Comparison of ENCODE assay signal across 32 cellular contexts in the genomic region with DNA sequence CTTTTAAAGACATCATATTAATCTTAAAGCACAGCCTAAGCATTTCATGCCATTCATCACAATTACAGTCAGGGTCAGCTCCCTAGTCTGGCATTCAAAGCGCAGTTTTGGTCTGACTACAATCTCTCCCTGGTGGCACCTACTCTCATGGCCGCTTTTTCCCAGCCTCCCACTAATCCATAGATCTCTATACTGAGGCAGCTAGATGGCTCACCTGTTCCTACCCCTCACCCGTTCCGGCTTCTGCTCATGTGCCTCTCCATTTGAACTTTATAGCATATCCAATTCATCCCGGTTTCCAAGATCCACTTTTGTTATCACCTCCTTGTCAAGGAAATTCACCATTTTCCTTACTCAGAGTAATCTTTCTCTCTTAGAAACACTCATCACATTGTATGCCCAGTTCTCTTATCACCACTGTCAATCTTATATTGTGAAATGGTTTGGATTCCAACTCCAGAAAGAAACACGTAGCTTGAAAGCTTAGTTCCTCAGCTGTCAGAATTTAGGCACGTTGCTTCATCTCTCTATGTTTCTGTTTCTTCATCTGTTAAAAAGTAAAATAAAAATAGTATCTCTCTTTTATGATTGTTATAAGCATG.
DNase-seq lines count a peak whose midpoint lies in the region; ATAC-seq, FAIRE-seq and TF ChIP-seq lines count a peak whose summit lies in the region.
"Had no signal": no experiment of that assay in that cellular context is flagged by ENCODE, and none has a peak within 500 bp of the region (broad histone marks: within the 10 kb centered on the region; RNA-seq: fewer than 3 reads in every experiment).

No MANE protein-coding gene starts in this region.

- dilution Hi-C loops in mammary epithelial cell (cut with HindIII; ENCODE audit: low sequenced_read_pairs): no loop called here

- CTCF ChIA-PET in mammary epithelial cell (lab: Charles Lee; ENCODE audit: low non-redundant PET): no interaction called here

- H3K9ac ChIP-seq in mammary epithelial cell (ENCODE audit: insufficient read depth, low read length): no peak overlapping the region

- no peaks in the 10 kb centered on the region for H3K79me2 ChIP-seq in mammary epithelial cell (ENCODE audit: insufficient read depth, low read length)

- no peaks in the 10 kb centered on the region for H4K20me1 ChIP-seq in mammary epithelial cell (ENCODE audit: insufficient read depth, low read length)

- no TSS peak for BruUV-seq in mammary epithelial cell (replicated peaks; lab: Mats Ljungman, UMichigan)

- H3K9me3 ChIP-seq in mammary epithelial cell (replicated peaks; ENCODE audit: insufficient read depth, low read length): no peaks in the 10 kb centered on the region
- H3K9me3 ChIP-seq: colonic mucosa, neutrophil had no signal

- no peak for TF ChIP-seq CTCF in mammary epithelial cell (conservative IDR thresholded peaks at IDR 0.05 in 1 of 2, IDR thresholded peaks at IDR 0.05 in 1 of 2; ENCODE audit: extremely low read depth in 1 of 2, insufficient read depth in 1 of 2, low read depth in 1 of 2, low read length in 2 of 2)
- TF ChIP-seq CTCF in omental fat pad (IDR thresholded peaks at IDR 0.05): no peak

- 22% methylated on average over 7 of the region's 7 CpGs for WGBS in mammary epithelial cell (ENCODE audit: low coverage, missing lambda C conversion rate)

- FAIRE-seq in HTR-8/SVneo (lab: Jason Lieb, UNC): peak; percentile 26
- FAIRE-seq: bronchial epithelial cell had no signal

- no peaks in the 10 kb centered on the region for H3K36me3 ChIP-seq in mammary epithelial cell (ENCODE audit: insufficient read depth, low read length)
- H3K36me3 ChIP-seq: colonic mucosa, neutrophil, sigmoid colon, tibial nerve had no signal

- DNase-seq in HTR-8/SVneo (ENCODE audit: insufficient read length, low spot score) (peak; percentile 41), NCI-H226 (peak; percentile 89), mammary epithelial cell (peak; percentile 37), omental fat pad (ENCODE audit: low spot score) (no peak), NCI-H2107 (lab: John Stamatoyannopoulos, UW) (no peak), KG1 (lab: John Stamatoyannopoulos, UW) (no peak)
- DNase-seq in activated CD4-positive, CD25-positive, alpha-beta regulatory T cell (lab: John Stamatoyannopoulos, UW): no peak
- DNase-seq: activated CD4-positive, alpha-beta T cell treated with anti-CD3 and anti-CD28 coated beads for 36 hours; activated CD8-positive, alpha-beta T cell treated with anti-CD3 and anti-CD28 coated beads for 36 hours; activated naive CD4-positive, alpha-beta T cell treated with anti-CD3 and anti-CD28 coated beads, Interleukin-2, amount 10 ng/mL, durations not matched to agents 7 days and 5 days; colonic mucosa; COR-L47; DMS79; effector CD8-positive, alpha-beta T cell; GF-D8; H9; immature natural killer cell; KBM-7; mesenchymal stem cell; MM.1S; NCI-H1436; NCI-H2081; NCI-H345; NCI-H748 treated with DMSO at 0.1 percent for 48 hours; RPMI8226; sigmoid colon; stimulated activated CD4-positive, alpha-beta T cell treated with anti-CD3 and anti-CD28 coated beads, Interleukin-4, amount 100 ng/mL, for 4 hours had no signal

- ATAC-seq in omental fat pad (ENCODE audit: low FRiP score): peak; percentile 74
- ATAC-seq: activated CD4-positive, alpha-beta T cell treated with anti-CD3 and anti-CD28 coated beads for 36 hours; activated CD8-positive, alpha-beta T cell treated with anti-CD3 and anti-CD28 coated beads for 36 hours had no signal

- no peak overlapping the region for H3K27ac ChIP-seq in mammary epithelial cell (ENCODE audit: insufficient read depth, low read depth, low read length)
- H3K27ac ChIP-seq: C4-2B, colonic mucosa, neutrophil, sigmoid colon, SK-N-MC, tibial nerve had no signal

- no peak overlapping the region for H3K4me2 ChIP-seq in mammary epithelial cell (ENCODE audit: insufficient read depth, low read depth, low read length)

- intact Hi-C loops in mammary epithelial cell (cut with micrococcal nuclease): loop anchor here (10.0 kb wide), 1 partner anchor 182 kb away; no protein-coding TSS in a partner anchor

- peaks cover 15% of the 10 kb centered on the region for H3K27me3 ChIP-seq in mammary epithelial cell (ENCODE audit: insufficient read depth, low read length)
- H3K27me3 ChIP-seq: colonic mucosa, neutrophil, sigmoid colon, tibial nerve had no signal

- H2AFZ ChIP-seq in mammary epithelial cell (ENCODE audit: low read depth, low read length): no peak overlapping the region

- no peak overlapping the region for H3K4me3 ChIP-seq in mammary epithelial cell (replicated peaks in 1 of 3; ENCODE audit: insufficient read depth in 1 of 3, low read depth in 2 of 3, low read length in 3 of 3)
- H3K4me3 ChIP-seq: colonic mucosa, sigmoid colon, SK-N-MC, tibial nerve had no signal

- in situ Hi-C loops in mammary epithelial cell (cut with MboI; ENCODE audit: low sequenced_read_pairs in 2 of 2): no loop called here

- H3K4me1 ChIP-seq in mammary epithelial cell (ENCODE audit: insufficient read depth, low read length): no peaks in the 10 kb centered on the region
- H3K4me1 ChIP-seq: colonic mucosa, sigmoid colon, tibial nerve had no signal

Comparison
In these comparisons a context has a peak if more than half of its experiments do, and no peak if none do; other contexts are left out.
1. DNase-seq: peak in HTR-8/SVneo (single experiment), NCI-H226 (single experiment) and mammary epithelial cell (single experiment); none in omental fat pad (single experiment), activated CD4-positive, CD25-positive, alpha-beta regulatory T cell (0 of 4), NCI-H2107 (single experiment) and KG1 (single experiment).